In the genomic region with DNA sequence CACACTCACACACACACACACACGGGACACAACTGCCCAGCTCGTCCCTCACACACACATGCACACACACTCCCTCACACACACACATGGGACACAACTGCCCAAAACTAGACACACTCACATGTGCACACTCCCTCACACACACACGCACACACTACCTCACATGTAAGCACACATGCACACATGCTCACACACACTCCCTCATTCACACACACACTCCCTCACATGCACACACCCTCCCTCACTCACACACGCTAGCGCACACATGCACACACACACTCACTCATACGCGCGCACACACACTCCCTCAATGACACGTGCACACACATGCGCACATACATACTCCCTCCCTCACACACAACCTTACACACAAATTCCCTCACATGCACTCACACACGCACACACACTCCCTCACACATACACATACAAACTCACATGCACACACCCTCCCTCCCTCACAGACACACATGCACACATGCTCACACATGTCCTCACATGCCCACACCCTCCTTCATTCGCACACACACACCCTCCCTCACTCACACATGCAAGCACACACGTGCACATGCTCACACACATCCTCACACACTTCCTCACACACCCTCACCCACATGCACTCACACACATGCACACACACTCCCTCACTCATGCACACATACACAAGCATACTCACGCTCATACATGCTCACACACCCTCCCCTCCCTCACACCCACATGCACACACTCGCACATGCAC, we compare ENCODE assay signal across 29 cellular contexts. TPM values are rescaled to one million over a fixed set of nuclear protein-coding genes. Genes with fewer than 3 reads are reported as not detected.
DNase-seq lines count a peak whose midpoint lies in the region; ATAC-seq and TF ChIP-seq lines count a peak whose summit lies in the region.
"Had no signal": no experiment of that assay in that cellular context is flagged by ENCODE, and none has a peak within 500 bp of the region (broad histone marks: within the 10 kb centered on the region; RNA-seq: fewer than 3 reads in every experiment).

No MANE protein-coding gene starts in this region.

- H3K27me3 ChIP-seq in mesenchymal stem cell (ENCODE audit: control insufficient read depth in 1 of 2, insufficient read depth in 1 of 2, low read length in 2 of 2) (peaks cover 0 to 41% of the 10 kb centered on the region in 2 experiments), tibial nerve (no peaks in the 10 kb centered on the region)
- H3K27me3 ChIP-seq: breast epithelium, hepatocyte, ovary, uterus had no signal

- no peaks in the 10 kb centered on the region for H3K27me3 Mint-ChIP-seq in WTC11 (ENCODE audit: low read depth)

- ATAC-seq in left cardiac atrium, result no peak
- no peak for ATAC-seq in Right ventricle myocardium inferior
- no peak for ATAC-seq in WTC11
- no peak for ATAC-seq in GM18873 (IDR thresholded peaks at IDR 0.05; ENCODE audit: low FRiP score, unreplicated experiment)
- no peak for ATAC-seq in GM21381 (IDR thresholded peaks at IDR 0.05; ENCODE audit: unreplicated experiment)
- ATAC-seq: A549 had no signal

- 95% methylated on average over 15 of the region's 15 CpGs for WGBS in mesenchymal stem cell
- 80 to 83% methylated on average over 15 of the region's 15 CpGs for WGBS in tibial nerve, 2 donors

- TF ChIP-seq CTCF in WTC11 (IDR thresholded peaks at IDR 0.05) (no peak), tibial nerve (IDR thresholded peaks at IDR 0.05) (no peak)

- H3K23ac ChIP-seq in mesenchymal stem cell (ENCODE audit: low read length in 2 of 2), result peak overlapping the region in 1 of 2 experiments; percentile 65

- no peak overlapping the region for H2BK15ac ChIP-seq in mesenchymal stem cell (ENCODE audit: low read depth, poor library complexity, severe bottlenecking)

- no peaks in the 10 kb centered on the region for H3K4me1 Mint-ChIP-seq in WTC11

- H2BK12ac ChIP-seq in mesenchymal stem cell (ENCODE audit: low read length in 2 of 2), result peak overlapping the region in 1 of 2 experiments; percentile 2

- H3K9me3 ChIP-seq in mesenchymal stem cell (ENCODE audit: control insufficient read depth, low read length) (no peaks in the 10 kb centered on the region), tibial nerve (no peaks in the 10 kb centered on the region)
- H3K9me3 ChIP-seq: A549, breast epithelium, ovary, uterus had no signal

- POLR2A ChIA-PET in WTC11 (lab: Charles Lee), result no interaction called here

- H3K4me2 ChIP-seq in mesenchymal stem cell (ENCODE audit: low read length, poor library complexity, severe bottlenecking), result no peak overlapping the region
- H3K4me2 ChIP-seq: A549, hepatocyte, KMS-11 had no signal

- no peak overlapping the region for H3K4ac ChIP-seq in mesenchymal stem cell (ENCODE audit: low read depth in 1 of 2, low read length in 2 of 2)

- H2BK5ac ChIP-seq in mesenchymal stem cell (ENCODE audit: low read depth, low read length, poor library complexity, severe bottlenecking), result no peak overlapping the region

- H2BK120ac ChIP-seq in mesenchymal stem cell (ENCODE audit: low read depth, low read length), result no peak overlapping the region

- H3K18ac ChIP-seq in mesenchymal stem cell (ENCODE audit: low read depth in 1 of 2, low read length in 2 of 2), result no peak overlapping the region

- H4K8ac ChIP-seq in mesenchymal stem cell (ENCODE audit: low read length), result peak overlapping the region; percentile 8

- H3K4me3 ChIP-seq in mesenchymal stem cell (ENCODE audit: insufficient read depth in 1 of 2, low read depth in 1 of 2, low read length in 2 of 2) (no peak overlapping the region), tibial nerve (no peak overlapping the region)
- H3K4me3 ChIP-seq: A549, breast epithelium, hepatocyte, ovary, uterus had no signal

- H3K27ac ChIP-seq in mesenchymal stem cell (ENCODE audit: low read length, poor library complexity, severe bottlenecking) (no peak overlapping the region), tibial nerve (no peak overlapping the region)
- H3K27ac ChIP-seq: A549, hepatocyte, KMS-11, ovary, uterus had no signal

- no peak for TF ChIP-seq EP300 in tibial nerve (IDR thresholded peaks at IDR 0.05)

- H2AFZ ChIP-seq in mesenchymal stem cell (ENCODE audit: low read depth, low read length), result no peak overlapping the region
- H2AFZ ChIP-seq: hepatocyte had no signal

- no peak overlapping the region for H3K9ac ChIP-seq in mesenchymal stem cell (ENCODE audit: low read length)
- H3K9ac ChIP-seq: KMS-11 had no signal

- H3K14ac ChIP-seq in mesenchymal stem cell (ENCODE audit: low read length in 2 of 2), result peak overlapping the region in 1 of 2 experiments; percentile 84

- H3K4me1 ChIP-seq in mesenchymal stem cell (ENCODE audit: control insufficient read depth, insufficient read depth, low read depth, low read length), result peaks cover 24% of the 10 kb centered on the region
- H3K4me1 ChIP-seq in tibial nerve, result peaks cover 0 to 20% (median 4%) of the 10 kb centered on the region in 4 donors
- H3K4me1 ChIP-seq: breast epithelium, uterus had no signal

- CTCF ChIA-PET in WTC11 (lab: Charles Lee), result no interaction called here

- intact Hi-C loops in left cardiac atrium (cut with DNase I) (no loop called here), Right ventricle myocardium inferior (cut with DNase I) (no loop called here)

- H3K36me3 ChIP-seq in mesenchymal stem cell (ENCODE audit: control insufficient read depth in 1 of 2, insufficient read depth in 2 of 2, low read depth in 1 of 2, low read length in 2 of 2), result no peaks in the 10 kb centered on the region
- no peaks in the 10 kb centered on the region for H3K36me3 ChIP-seq in tibial nerve
- H3K36me3 ChIP-seq: breast epithelium, ovary, uterus had no signal

- no peaks in the 10 kb centered on the region for H3K79me1 ChIP-seq in mesenchymal stem cell (replicated peaks; ENCODE audit: low read length, poor library complexity, severe bottlenecking)

- no peak overlapping the region for H3K27ac Mint-ChIP-seq in WTC11
- H3K27ac Mint-ChIP-seq: activated CD8-positive, alpha-beta T cell treated with anti-CD3 and anti-CD28 coated beads, Interleukin-2, amount 10 ng/mL, durations not matched to agents 7 days and 5 days had no signal

- no peak for TF ChIP-seq POLR2A in tibial nerve (IDR thresholded peaks at IDR 0.05)

- DNase-seq in left cardiac atrium (peak; percentile 6), Right ventricle myocardium inferior (ENCODE audit: missing footprints) (no peak), WTC11 (ENCODE audit: low spot score) (peak; percentile 2), mesenchymal stem cell (no peak), LoVo (ENCODE audit: low spot score) (no peak), tibial nerve (ENCODE audit: low spot score in 2 of 2) (no peak)
- DNase-seq: amygdala; DMS153; mammary epithelial cell; NCI-H1417 treated with DMSO at 0.1 percent for 48 hours; NCI-H2029 treated with DMSO at 0.1 percent for 48 hours; NCI-H524; ovary; SHP77 treated with DMSO at 0.1 percent for 48 hours; small intestine; stimulated activated naive CD4-positive, alpha-beta T cell treated with Interleukin-2 at 50 U/mL for 16 hours; uterus had no signal

- H3K9me3 Mint-ChIP-seq in WTC11, result peaks cover 7% of the 10 kb centered on the region

- H3K36me3 Mint-ChIP-seq in WTC11, result 0 out of 2 replicates have a peak, but pooled peaks cover 4% of the 10 kb centered on the region

- no peak overlapping the region for H2AK5ac ChIP-seq in mesenchymal stem cell (ENCODE audit: low read length, severe bottlenecking)

- H4K91ac ChIP-seq in mesenchymal stem cell (ENCODE audit: low read length), result no peak overlapping the region

- no peak overlapping the region for H3K4me3 Mint-ChIP-seq in WTC11
- H3K4me3 Mint-ChIP-seq: activated CD8-positive, alpha-beta T cell treated with anti-CD3 and anti-CD28 coated beads, Interleukin-2, amount 10 ng/mL, durations not matched to agents 7 days and 5 days had no signal

TF ChIP-seq in WTC11, 78 proteins besides CTCF, POLR2A, EP300 and RAD21:
- TF ChIP-seq, protein P1, sequence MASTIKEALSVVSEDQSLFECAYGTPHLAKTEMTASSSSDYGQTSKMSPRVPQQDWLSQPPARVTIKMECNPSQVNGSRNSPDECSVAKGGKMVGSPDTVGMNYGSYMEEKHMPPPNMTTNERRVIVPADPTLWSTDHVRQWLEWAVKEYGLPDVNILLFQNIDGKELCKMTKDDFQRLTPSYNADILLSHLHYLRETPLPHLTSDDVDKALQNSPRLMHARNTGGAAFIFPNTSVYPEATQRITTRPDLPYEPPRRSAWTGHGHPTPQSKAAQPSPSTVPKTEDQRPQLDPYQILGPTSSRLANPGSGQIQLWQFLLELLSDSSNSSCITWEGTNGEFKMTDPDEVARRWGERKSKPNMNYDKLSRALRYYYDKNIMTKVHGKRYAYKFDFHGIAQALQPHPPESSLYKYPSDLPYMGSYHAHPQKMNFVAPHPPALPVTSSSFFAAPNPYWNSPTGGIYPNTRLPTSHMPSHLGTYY (CRISPR knock-in tag; IDR thresholded peaks at IDR 0.05), result no peak
- TF ChIP-seq, protein P2, sequence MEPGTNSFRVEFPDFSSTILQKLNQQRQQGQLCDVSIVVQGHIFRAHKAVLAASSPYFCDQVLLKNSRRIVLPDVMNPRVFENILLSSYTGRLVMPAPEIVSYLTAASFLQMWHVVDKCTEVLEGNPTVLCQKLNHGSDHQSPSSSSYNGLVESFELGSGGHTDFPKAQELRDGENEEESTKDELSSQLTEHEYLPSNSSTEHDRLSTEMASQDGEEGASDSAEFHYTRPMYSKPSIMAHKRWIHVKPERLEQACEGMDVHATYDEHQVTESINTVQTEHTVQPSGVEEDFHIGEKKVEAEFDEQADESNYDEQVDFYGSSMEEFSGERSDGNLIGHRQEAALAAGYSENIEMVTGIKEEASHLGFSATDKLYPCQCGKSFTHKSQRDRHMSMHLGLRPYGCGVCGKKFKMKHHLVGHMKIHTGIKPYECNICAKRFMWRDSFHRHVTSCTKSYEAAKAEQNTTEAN (CRISPR knock-in tag; IDR thresholded peaks at IDR 0.05), result peak; percentile 12; the same call in 1 of the 2 replicates
- no peak for TF ChIP-seq CREM (CRISPR knock-in tag; IDR thresholded peaks at IDR 0.05)
- TF ChIP-seq, protein P3, sequence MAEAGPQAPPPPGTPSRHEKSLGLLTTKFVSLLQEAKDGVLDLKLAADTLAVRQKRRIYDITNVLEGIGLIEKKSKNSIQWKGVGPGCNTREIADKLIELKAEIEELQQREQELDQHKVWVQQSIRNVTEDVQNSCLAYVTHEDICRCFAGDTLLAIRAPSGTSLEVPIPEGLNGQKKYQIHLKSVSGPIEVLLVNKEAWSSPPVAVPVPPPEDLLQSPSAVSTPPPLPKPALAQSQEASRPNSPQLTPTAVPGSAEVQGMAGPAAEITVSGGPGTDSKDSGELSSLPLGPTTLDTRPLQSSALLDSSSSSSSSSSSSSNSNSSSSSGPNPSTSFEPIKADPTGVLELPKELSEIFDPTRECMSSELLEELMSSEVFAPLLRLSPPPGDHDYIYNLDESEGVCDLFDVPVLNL (CRISPR knock-in tag; IDR thresholded peaks at IDR 0.05; ENCODE audit: borderline replicate concordance, low read depth), result no peak
TF ChIP-seq in WTC11: peak in this region for 1.

RNA-seq across cellular contexts. Expression of a gene that starts 9.0 kb away (rescaled TPM):
- 10 to 100 TPM; 19.9 to 20.1 TPM for total RNA-seq in left cardiac atrium
- 12.7 TPM for total RNA-seq in Right ventricle myocardium inferior
- 16.5 to 22.3 TPM (median 16.9 TPM) in 3 replicates for total RNA-seq in WTC11 (2021)
- polyA plus RNA-seq in mesenchymal stem cell (2013, experiment 1 of 2), result 44.2 TPM
- polyA plus RNA-seq in mesenchymal stem cell (2013, experiment 2 of 2), result 43.9 TPM
- total RNA-seq in tibial nerve, result 10 to 100 TPM; 36.2 to 63.3 (median 46.3) TPM

RNA-seq across cellular contexts. Expression of a gene that starts 37.6 kb away (rescaled TPM):
- total RNA-seq in left cardiac atrium, result not detected
- not detected for total RNA-seq in Right ventricle myocardium inferior
- not detected in 3 replicates for total RNA-seq in WTC11 (2021)
- polyA plus RNA-seq in mesenchymal stem cell (2013, experiment 1 of 2), result not detected
- not detected for polyA plus RNA-seq in mesenchymal stem cell (2013, experiment 2 of 2)
- total RNA-seq in tibial nerve, result not detected
- total RNA-seq: activated CD8-positive, alpha-beta T cell treated with anti-CD3 and anti-CD28 coated beads, Interleukin-2, amount 10 ng/mL, durations not matched to agents 7 days and 5 days; breast epithelium; H4; hepatocyte; mammary epithelial cell; renal cortical epithelial cell; T-helper 2 cell treated with Interferon-gamma antibody and Interleukin-4, amounts not matched to agents 100 ng/mL and 5 ng/mL, for 36 hours; temporal lobe; uterus had no signal
- polyA plus RNA-seq: A549, hepatocyte, mammary epithelial cell, neural cell, ovary, small intestine had no signal

Comparison
In these comparisons a context has a peak if more than half of its experiments do, and no peak if none do; other contexts are left out.
1. DNase-seq: peak in left cardiac atrium (single experiment) and WTC11 (single experiment); none in Right ventricle myocardium inferior (single experiment), mesenchymal stem cell (single experiment), LoVo (single experiment) and tibial nerve (0 of 2).